In the genomic region with DNA sequence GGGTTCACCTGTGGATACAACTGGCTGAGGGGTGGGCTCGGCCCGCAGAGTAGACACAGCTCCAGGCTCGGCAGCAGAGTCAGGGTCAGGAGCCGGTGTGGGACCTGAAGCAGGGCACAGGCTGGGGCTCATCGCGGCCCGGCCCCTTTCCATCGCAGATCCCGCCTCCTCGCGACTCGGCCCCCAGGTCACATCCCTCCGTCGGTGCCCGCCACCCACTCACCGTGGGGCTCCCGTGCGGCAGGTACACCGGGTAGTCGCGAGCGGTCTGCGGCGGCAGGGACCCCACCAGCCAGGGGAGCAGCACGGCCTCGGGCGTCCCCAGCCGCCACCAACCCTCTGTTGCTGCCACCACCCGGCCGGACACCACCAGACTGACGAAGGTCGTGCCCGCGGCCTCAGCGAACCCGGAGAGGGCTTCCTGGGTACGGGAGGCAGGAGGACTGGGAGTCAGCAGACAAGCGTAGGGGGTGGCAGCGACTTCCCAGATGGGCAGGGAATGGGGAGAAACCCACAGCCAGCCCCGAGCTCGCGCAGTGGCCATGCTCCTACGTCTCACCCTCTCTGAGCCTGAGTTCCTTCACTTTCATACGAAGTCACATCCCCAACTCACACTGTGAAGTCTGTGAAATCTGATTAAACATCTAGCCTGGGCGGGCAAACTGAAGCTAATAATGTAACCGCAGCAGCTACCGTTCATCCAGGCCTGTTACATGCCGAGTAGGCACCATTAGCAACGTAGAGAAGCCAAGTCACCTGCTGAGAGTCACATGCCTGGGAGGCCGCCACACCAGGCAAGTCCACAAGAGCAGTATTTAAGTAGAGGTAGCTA, we compare ENCODE assay signal across 8 cellular contexts. TPM values are rescaled to one million over a fixed set of nuclear protein-coding genes. Genes with fewer than 3 reads are reported as not detected.
A peak's percentile ranks its signal among the peaks of the same experiment; 100 is the strongest.
DNase-seq lines count a peak whose midpoint lies in the region; ATAC-seq and TF ChIP-seq lines count a peak whose summit lies in the region.

No MANE protein-coding gene starts in this region.

- H3K27ac Mint-ChIP-seq in activated CD8-positive, alpha-beta memory T cell treated with anti-CD3 and anti-CD28 coated beads, Interleukin-2, amount 10 ng/mL, durations not matched to agents 7 days and 5 days = peak overlapping the region; percentile 78

- peak; percentile 20 for ATAC-seq in activated CD8-positive, alpha-beta memory T cell treated with anti-CD3 and anti-CD28 coated beads, Interleukin-2, amount 10 ng/mL, durations not matched to agents 7 days and 5 days
- no peak for ATAC-seq in HG02885 (IDR thresholded peaks at IDR 0.05; ENCODE audit: poor library complexity, unreplicated experiment)

- H3K27me3 ChIP-seq in esophagus (ENCODE audit: control insufficient read depth in 1 of 2, insufficient read depth in 2 of 2, low read length in 2 of 2) (no peaks in the 10 kb centered on the region), mucosa of stomach (ENCODE audit: control insufficient read depth, insufficient read depth, low read length) (no peaks in the 10 kb centered on the region), stomach (no peaks in the 10 kb centered on the region)

- H3K27me3 Mint-ChIP-seq in activated CD8-positive, alpha-beta memory T cell treated with anti-CD3 and anti-CD28 coated beads, Interleukin-2, amount 10 ng/mL, durations not matched to agents 7 days and 5 days = no peaks in the 10 kb centered on the region

- no peak for TF ChIP-seq CTCF in stomach (IDR thresholded peaks at IDR 0.05)

- WGBS in esophagus, 2 donors = 7% methylated on average over 49 to 50 of the region's 50 CpGs
- WGBS in stomach, 5 donors = 4 to 15% (median 10%) methylated on average over 16 to 50 of the region's 50 CpGs

- CTCF ChIA-PET in activated CD8-positive, alpha-beta memory T cell treated with anti-CD3 and anti-CD28 coated beads, Interleukin-2, amount 10 ng/mL, durations not matched to agents 7 days and 5 days (lab: Charles Lee) = interaction anchor here (0.6 to 1.1 kb wide), 3 partner anchors 10 to 115 kb away, joined by 3 to 4 read pairs (median 3); no protein-coding TSS in a partner anchor

- peaks cover 47% of the 10 kb centered on the region for H3K4me1 Mint-ChIP-seq in activated CD8-positive, alpha-beta memory T cell treated with anti-CD3 and anti-CD28 coated beads, Interleukin-2, amount 10 ng/mL, durations not matched to agents 7 days and 5 days

- H3K27ac ChIP-seq in esophagus (ENCODE audit: low read depth in 2 of 2, low read length in 1 of 2) = peak overlapping the region; percentile 68 to 77
- peak overlapping the region; percentile 79 to 89 (median 86) for H3K27ac ChIP-seq in stomach

- H3K36me3 Mint-ChIP-seq in activated CD8-positive, alpha-beta memory T cell treated with anti-CD3 and anti-CD28 coated beads, Interleukin-2, amount 10 ng/mL, durations not matched to agents 7 days and 5 days = peaks cover 7% of the 10 kb centered on the region

- H3K9me3 Mint-ChIP-seq in activated CD8-positive, alpha-beta memory T cell treated with anti-CD3 and anti-CD28 coated beads, Interleukin-2, amount 10 ng/mL, durations not matched to agents 7 days and 5 days (ENCODE audit: low read depth) = no peaks in the 10 kb centered on the region

- H3K9ac ChIP-seq in mucosa of stomach (ENCODE audit: low read length) = peak overlapping the region; percentile 64

- intact Hi-C loops in stomach (cut with DNase I; ENCODE audit: low total_unique reads) = no loop called here

- H3K9me3 ChIP-seq in esophagus (ENCODE audit: control insufficient read depth in 2 of 2, insufficient read depth in 1 of 2, low read depth in 1 of 2, low read length in 1 of 2) (no peaks in the 10 kb centered on the region), mucosa of stomach (ENCODE audit: control insufficient read depth, low read length) (no peaks in the 10 kb centered on the region), stomach (no peaks in the 10 kb centered on the region)

- DNase-seq in CD1c-positive myeloid dendritic cell (ENCODE audit: extremely low spot score) = peak; percentile 66
- DNase-seq in NCI-H128 (lab: John Stamatoyannopoulos, UW; ENCODE audit: unreplicated experiment) = peak; percentile 24
- DNase-seq in activated CD8-positive, alpha-beta memory T cell treated with anti-CD3 and anti-CD28 coated beads, Interleukin-2, amount 10 ng/mL, durations not matched to agents 7 days and 5 days = peak; percentile 59
- peak; percentile 66 for DNase-seq in stomach
- DNase-seq in NCI-H524 treated with DMSO at 0.1 percent for 48 hours (lab: John Stamatoyannopoulos, UW) = no peak

- no peak for TF ChIP-seq EP300 in stomach (IDR thresholded peaks at IDR 0.05)

- peak overlapping the region; percentile 76 for H3K4me3 Mint-ChIP-seq in activated CD8-positive, alpha-beta memory T cell treated with anti-CD3 and anti-CD28 coated beads, Interleukin-2, amount 10 ng/mL, durations not matched to agents 7 days and 5 days

- H3K4me3 ChIP-seq in esophagus (ENCODE audit: low read depth in 1 of 2, low read length in 2 of 2) = peak overlapping the region; percentile 60 to 78
- peak overlapping the region; percentile 17 for H3K4me3 ChIP-seq in mucosa of stomach (ENCODE audit: low read length)
- peak overlapping the region; percentile 73 to 91 (median 80) for H3K4me3 ChIP-seq in stomach

- H3K4me1 ChIP-seq in esophagus (ENCODE audit: control insufficient read depth in 2 of 2, insufficient read depth in 2 of 2, low read length in 1 of 2) (peaks cover 4 to 10% of the 10 kb centered on the region in 2 donors), mucosa of stomach (ENCODE audit: control insufficient read depth, insufficient read depth, low read length) (peaks cover 20% of the 10 kb centered on the region), stomach (peaks cover 12 to 56% (median 37%) of the 10 kb centered on the region in 4 donors)

- TF ChIP-seq POLR2A in stomach (IDR thresholded peaks at IDR 0.05) = no peak

- H3K36me3 ChIP-seq in esophagus (ENCODE audit: control insufficient read depth in 2 of 2, insufficient read depth in 2 of 2, low read length in 1 of 2) (peaks cover 0 to 7% of the 10 kb centered on the region in 2 donors), mucosa of stomach (ENCODE audit: control insufficient read depth, insufficient read depth, low read length) (no peaks in the 10 kb centered on the region), stomach (peaks cover 13 to 36% (median 34%) of the 10 kb centered on the region in 4 donors)

RNA-seq across cellular contexts. Expression of a gene that starts 3.7 kb away (rescaled TPM):
- total RNA-seq in activated CD8-positive, alpha-beta memory T cell treated with anti-CD3 and anti-CD28 coated beads, Interleukin-2, amount 10 ng/mL, durations not matched to agents 7 days and 5 days = 10 to 100 TPM; 20.1 to 23.0 TPM
- polyA plus RNA-seq in esophagus = 10 to 100 TPM; 11.3 to 12.1 TPM
- total RNA-seq in stomach = 10 to 100 TPM in 3 of 5 donors, 1 to 10 TPM in 2; 1.2 to 37.4 (median 10.5) TPM
- polyA plus RNA-seq in stomach = 10 to 100 TPM; 15.1 to 17.6 (median 15.9) TPM

RNA-seq across cellular contexts. Expression of a gene that starts 8.7 kb away (rescaled TPM):
- 10 to 100 TPM; 57.5 to 70.5 TPM for total RNA-seq in activated CD8-positive, alpha-beta memory T cell treated with anti-CD3 and anti-CD28 coated beads, Interleukin-2, amount 10 ng/mL, durations not matched to agents 7 days and 5 days
- 10 to 100 TPM; 27.7 to 54.9 TPM for polyA plus RNA-seq in esophagus
- total RNA-seq in stomach = 100 to 1,000 TPM in 3 of 5 donors, 10 to 100 TPM in 2; 18.0 to 387 (median 178) TPM
- polyA plus RNA-seq in stomach = 10 to 100 TPM; 46.6 to 59.8 (median 55.3) TPM

RNA-seq across cellular contexts. Expression of a gene that starts 41.6 kb away (rescaled TPM):
- total RNA-seq in activated CD8-positive, alpha-beta memory T cell treated with anti-CD3 and anti-CD28 coated beads, Interleukin-2, amount 10 ng/mL, durations not matched to agents 7 days and 5 days = 10 to 100 TPM; 78.2 to 79.4 TPM
- polyA plus RNA-seq in esophagus (10 to 100 TPM; 59.1 to 92.8 TPM), stomach (100 to 1,000 TPM; 117 to 131 (median 118) TPM)
- 100 to 1,000 TPM in 3 of 5 donors, 10 to 100 TPM in 2; 45.0 to 186 (median 102) TPM for total RNA-seq in stomach

RNA-seq across cellular contexts. Expression of a gene that starts 42.6 kb away (rescaled TPM):
- 100 to 1,000 TPM in 1 of 2 experiments, 10 to 100 TPM in 1; 85.3 to 102 TPM for total RNA-seq in activated CD8-positive, alpha-beta memory T cell treated with anti-CD3 and anti-CD28 coated beads, Interleukin-2, amount 10 ng/mL, durations not matched to agents 7 days and 5 days
- polyA plus RNA-seq in esophagus (10 to 100 TPM; 37.4 to 40.7 TPM), stomach (10 to 100 TPM; 24.3 to 31.2 (median 27.3) TPM)
- total RNA-seq in stomach = 100 to 1,000 TPM in 1 of 5 donors, 10 to 100 TPM in 4; 19.8 to 177 (median 38.4) TPM

RNA-seq across cellular contexts. Expression of a gene that starts 46.3 kb away (rescaled TPM):
- 1 to 10 TPM in 1 of 2 experiments, under 1 TPM in 1; 0.47 to 1.3 TPM for total RNA-seq in activated CD8-positive, alpha-beta memory T cell treated with anti-CD3 and anti-CD28 coated beads, Interleukin-2, amount 10 ng/mL, durations not matched to agents 7 days and 5 days
- polyA plus RNA-seq in esophagus (under 1 TPM; 0.06 to 0.55 TPM), stomach (under 1 TPM in 1 of 3 donors, not detected in 2; 0.73 TPM)
- total RNA-seq in stomach = not detected

Comparison
In these comparisons a context has a peak if more than half of its experiments do, and no peak if none do; other contexts are left out.
1. H3K4me3 ChIP-seq: peak in every context shown above with its lines; median percentile 80 in stomach; 69 in esophagus; 17 in mucosa of stomach.